ENCODE assay signal across 1 cellular context in genomic region chr17:7929158-7930029, GRCh38.
TF ChIP-seq lines count a peak whose summit lies in the region.

TSS of gene KCNAB3 (minus strand) at chr17:7929856. CDS start at chr17:7929435, 421 bp downstream.

TF ChIP-seq in K562, 482 proteins besides CTCF, POLR2A, EP300 and RAD21 (continued from another document):
- TF ChIP-seq CHD7 (IDR thresholded peaks at IDR 0.05; ENCODE audit: low read depth, low read length) (no peak), ZBTB33 (CRISPR knock-in tag; IDR thresholded peaks at IDR 0.05) (peak; percentile 71), TSC22D4 (tag; IDR thresholded peaks at IDR 0.05) (no peak), SNIP1 (IDR thresholded peaks at IDR 0.05; ENCODE audit: low read depth) (no peak)
- TF ChIP-seq, protein P1, sequence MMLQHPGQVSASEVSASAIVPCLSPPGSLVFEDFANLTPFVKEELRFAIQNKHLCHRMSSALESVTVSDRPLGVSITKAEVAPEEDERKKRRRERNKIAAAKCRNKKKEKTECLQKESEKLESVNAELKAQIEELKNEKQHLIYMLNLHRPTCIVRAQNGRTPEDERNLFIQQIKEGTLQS (IDR thresholded peaks at IDR 0.05): peak; percentile 39; the same call in 1 of the 2 replicates
- TF ChIP-seq, protein P1 (CRISPR knock-in tag; conservative IDR thresholded peaks at IDR 0.05): no peak
